In genomic region chr17:72743037-72743467, GRCh38 we compare ENCODE assay signal across 15 cellular contexts.
A peak's percentile ranks its signal among the peaks of the same experiment; 100 is the strongest.
DNase-seq lines count a peak whose midpoint lies in the region; ATAC-seq and TF ChIP-seq lines count a peak whose summit lies in the region.
"Had no signal": no experiment of that assay in that cellular context is flagged by ENCODE, and none has a peak within 500 bp of the region (broad histone marks: within the 10 kb centered on the region; RNA-seq: fewer than 3 reads in every experiment).

No MANE protein-coding gene starts in this region.

- TF ChIP-seq CTCF in body of pancreas (IDR thresholded peaks at IDR 0.05) (no peak), RWPE1 (conservative IDR thresholded peaks at IDR 0.05; ENCODE audit: low read depth) (no peak)

- H3K4me2 ChIP-seq in BLaER1 treated with 17β-estradiol and CSF1 and Interleukin-3, amounts not matched to agents 10 nM and 100 nM, result peak overlapping the region; percentile 16 to 82 (median 62)
- H3K4me2 ChIP-seq: A549 had no signal

- peaks cover 0 to 7% (median 0%) of the 10 kb centered on the region in 11 experiments; a peak in 1 of 22 replicates for H3K36me3 ChIP-seq in BLaER1 treated with 17β-estradiol and CSF1 and Interleukin-3, amounts not matched to agents 10 nM and 100 nM
- no peaks in the 10 kb centered on the region for H3K36me3 ChIP-seq in HUES48 (ENCODE audit: control insufficient read depth, insufficient read depth, low read length)
- no peaks in the 10 kb centered on the region for H3K36me3 ChIP-seq in body of pancreas (replicated peaks in 1 of 2; ENCODE audit: insufficient read depth in 1 of 2, low read depth in 2 of 2)

- no peaks in the 10 kb centered on the region for H4K20me1 ChIP-seq in BLaER1 treated with 17β-estradiol and CSF1 and Interleukin-3, amounts not matched to agents 10 nM and 100 nM

- ATAC-seq in Right ventricle myocardium superior (ENCODE audit: poor library complexity), result no peak
- no peak for ATAC-seq in body of pancreas
- ATAC-seq: K562 had no signal

- H3K9ac ChIP-seq in BLaER1 treated with 17β-estradiol and CSF1 and Interleukin-3, amounts not matched to agents 10 nM and 100 nM, result 0 out of 22 replicates have a peak overlapping the region, but pooled peaks of 1 of the 11 experiments have one; percentile 8
- no peak overlapping the region for H3K9ac ChIP-seq in HUES48 (ENCODE audit: low read depth, low read length)

- POLR2A ChIA-PET in RWPE1 (lab: Yijun Ruan, JAX; ENCODE audit: low non-redundant PET), result no interaction called here

- DNase-seq in astrocyte of the hippocampus (ENCODE audit: low read depth, low spot score), result peak; percentile 8
- peak; percentile 51 for DNase-seq in islet precursor cell
- no peak for DNase-seq in Right ventricle myocardium superior
- DNase-seq in body of pancreas, result no peak
- DNase-seq in RWPE1 (ENCODE audit: low spot score), result no peak
- DNase-seq in amniotic stem cell (lab: John Stamatoyannopoulos, UW), result no peak
- DNase-seq: CD4-positive, CD25-positive, alpha-beta regulatory T cell; DMS53; NCI-H146; NCI-H748 treated with DMSO at 0.1 percent for 48 hours; OCI-M1 had no signal

- peaks cover 11 to 22% (median 14%) of the 10 kb centered on the region in 10 experiments; a peak in 19 of 20 replicates for H3K4me1 ChIP-seq in BLaER1 treated with 17β-estradiol and CSF1 and Interleukin-3, amounts not matched to agents 10 nM and 100 nM
- peaks cover 14% of the 10 kb centered on the region for H3K4me1 ChIP-seq in HUES48 (ENCODE audit: control insufficient read depth, insufficient read depth, low read length)
- H3K4me1 ChIP-seq in body of pancreas, result no peaks in the 10 kb centered on the region
- H3K4me1 ChIP-seq: A549 had no signal

- no peaks in the 10 kb centered on the region for H3K27me3 ChIP-seq in BLaER1 treated with 17β-estradiol and CSF1 and Interleukin-3, amounts not matched to agents 10 nM and 100 nM
- H3K27me3 ChIP-seq in HUES48 (ENCODE audit: control insufficient read depth, insufficient read depth, low read length) (no peaks in the 10 kb centered on the region), body of pancreas (no peaks in the 10 kb centered on the region)

- WGBS in body of pancreas, 2 donors, result 93 to 94% methylated on average over 3 to 4 of the region's 4 CpGs

- peak overlapping the region in 2 of 11 experiments; percentile 11 to 27; a peak in 2 of 22 replicates for H3K27ac ChIP-seq in BLaER1 treated with 17β-estradiol and CSF1 and Interleukin-3, amounts not matched to agents 10 nM and 100 nM
- H3K27ac ChIP-seq in HUES48 (ENCODE audit: low read depth, low read length) (peak overlapping the region; percentile 68), body of pancreas (no peak overlapping the region), RWPE1 (no peak overlapping the region)
- H3K27ac ChIP-seq: A549 had no signal

- CTCF ChIA-PET in RWPE1 (lab: Yijun Ruan, JAX), result no interaction called here

- H3K4me3 ChIP-seq in BLaER1 treated with 17β-estradiol and CSF1 and Interleukin-3, amounts not matched to agents 10 nM and 100 nM, result no peak overlapping the region
- H3K4me3 ChIP-seq in HUES48 (ENCODE audit: low read depth, low read length), result no peak overlapping the region
- no peak overlapping the region for H3K4me3 ChIP-seq in body of pancreas
- H3K4me3 ChIP-seq: A549, K562 had no signal

- intact Hi-C loops in Right ventricle myocardium superior (cut with DNase I) (no loop called here), body of pancreas (cut with DNase I) (no loop called here)

- no peaks in the 10 kb centered on the region for H3K9me3 ChIP-seq in BLaER1 treated with 17β-estradiol and CSF1 and Interleukin-3, amounts not matched to agents 10 nM and 100 nM (replicated peaks in 1 of 11)
- H3K9me3 ChIP-seq in HUES48 (ENCODE audit: control insufficient read depth, insufficient read depth, low read length) (no peaks in the 10 kb centered on the region), body of pancreas (no peaks in the 10 kb centered on the region)
- H3K9me3 ChIP-seq: A549 had no signal

- TF ChIP-seq POLR2A in body of pancreas (IDR thresholded peaks at IDR 0.05), result no peak

Comparison
In these comparisons a context has a peak if more than half of its experiments do, and no peak if none do; other contexts are left out.
1. DNase-seq: peak in astrocyte of the hippocampus (single experiment) and islet precursor cell (single experiment); none in Right ventricle myocardium superior (single experiment), body of pancreas (0 of 4), RWPE1 (single experiment) and amniotic stem cell (single experiment).